10 cellular contexts compared by ENCODE assay signal in genomic region chr16:55510185-55510805, GRCh38. TPM values are rescaled to one million over a fixed set of nuclear protein-coding genes. Genes with fewer than 3 reads are reported as not detected.
A peak's percentile ranks its signal among the peaks of the same experiment; 100 is the strongest.
DNase-seq lines count a peak whose midpoint lies in the region; ATAC-seq, FAIRE-seq and TF ChIP-seq lines count a peak whose summit lies in the region.
"Had no signal": no experiment of that assay in that cellular context is flagged by ENCODE, and none has a peak within 500 bp of the region (broad histone marks: within the 10 kb centered on the region; RNA-seq: fewer than 3 reads in every experiment).

No MANE protein-coding gene starts in this region.

- no peak overlapping the region for H3K18ac ChIP-seq in H9 (ENCODE audit: insufficient read length, low read depth, low read length)

- H3K36me3 Mint-ChIP-seq in H9 (ENCODE audit: insufficient read depth in 1 of 3, low read depth in 3 of 3): peaks cover 21 to 33% (median 25%) of the 10 kb centered on the region in 3 experiments

- H3K27me3 Mint-ChIP-seq in H9 (ENCODE audit: low read depth): peaks cover 9% of the 10 kb centered on the region

- H3K27me3 ChIP-seq in H9 (ENCODE audit: insufficient read depth, low read length): no peaks in the 10 kb centered on the region
- no peaks in the 10 kb centered on the region for H3K27me3 ChIP-seq in SJCRH30

- no peak overlapping the region for H4K5ac ChIP-seq in H9 (ENCODE audit: insufficient read length, low read depth, low read length)

- H2BK20ac ChIP-seq in H9 (ENCODE audit: low read depth, low read length, poor library complexity, severe bottlenecking): no peak overlapping the region

- H3K9ac ChIP-seq in H9 (ENCODE audit: extremely low read depth, insufficient read length, low read length): no peak overlapping the region

- no peak overlapping the region for H3K27ac ChIP-seq in H9 (ENCODE audit: insufficient read length, low read depth, low read length)
- H3K27ac ChIP-seq in SJCRH30: no peak overlapping the region

- H3K4me3 ChIP-seq in SJCRH30 (peak overlapping the region; percentile 62), fibroblast of the aortic adventitia (ENCODE audit: low read depth, low read length) (peak overlapping the region; percentile 70), skeletal muscle cell (ENCODE audit: low read depth, low read length) (peak overlapping the region; percentile 73)

- H3T11ph ChIP-seq in H9 (ENCODE audit: low read length): no peak overlapping the region

- no peak overlapping the region for H2BK15ac ChIP-seq in H9 (ENCODE audit: low read depth, low read length)

- intact Hi-C loops in left colon (cut with DNase I, micrococcal nuclease): no loop called here

- no peak overlapping the region for H3K14ac ChIP-seq in H9 (ENCODE audit: insufficient read depth, low read length)

- H3K27ac Mint-ChIP-seq in H9: no peak overlapping the region

- H3K23ac ChIP-seq in H9 (ENCODE audit: insufficient read length, low read depth, low read length): no peak overlapping the region

- no peak overlapping the region for H2BK5ac ChIP-seq in H9 (ENCODE audit: insufficient read length, low read length)

- H2BK120ac ChIP-seq in H9 (ENCODE audit: low read depth, low read length, poor library complexity, severe bottlenecking): no peak overlapping the region

- H3K23me2 ChIP-seq in H9 (ENCODE audit: insufficient read length, low read depth, low read length, poor library complexity, severe bottlenecking): peaks cover 10% of the 10 kb centered on the region

- H3K79me1 ChIP-seq in H9 (ENCODE audit: insufficient read depth, low read depth, low read length, poor library complexity, severe bottlenecking): no peaks in the 10 kb centered on the region

- no peak overlapping the region for H2AFZ ChIP-seq in H9 (ENCODE audit: low read length)

- peaks cover 14 to 20% of the 10 kb centered on the region in 2 experiments for H3K4me1 Mint-ChIP-seq in H9

- no peaks in the 10 kb centered on the region for H4K20me1 ChIP-seq in H9 (ENCODE audit: control insufficient read depth, insufficient read depth, insufficient read length)

- H3K4me1 ChIP-seq in H9 (ENCODE audit: insufficient read depth, low read length): peaks cover 3% of the 10 kb centered on the region; the same call in 1 of the 2 replicates
- no peaks in the 10 kb centered on the region for H3K4me1 ChIP-seq in SJCRH30

- peak overlapping the region; percentile 86 for H3K4me2 ChIP-seq in H9 (ENCODE audit: insufficient read depth, insufficient read length, low read length)

- no peak overlapping the region for H4K91ac ChIP-seq in H9 (ENCODE audit: insufficient read length, low read depth, low read length)

- H3K4ac ChIP-seq in H9 (ENCODE audit: low read depth, low read length): no peak overlapping the region

- H3K9me3 ChIP-seq in H9 (ENCODE audit: control insufficient read depth, low read depth, low read length) (no peaks in the 10 kb centered on the region), SJCRH30 (replicated peaks) (peaks cover 14% of the 10 kb centered on the region)

- peaks cover 29% of the 10 kb centered on the region in 2 experiments for H3K9me3 Mint-ChIP-seq in H9

- TF ChIP-seq CTCF in H9 (conservative IDR thresholded peaks at IDR 0.05): no peak
- no peak for TF ChIP-seq CTCF in fibroblast of the aortic adventitia (IDR thresholded peaks at IDR 0.05; ENCODE audit: insufficient read depth, low read length)

- no peaks in the 10 kb centered on the region for H3K79me2 ChIP-seq in H9 (ENCODE audit: insufficient read depth, low read length)

- DNase-seq in H9 (no peak), SJCRH30 (no peak), fibroblast of the aortic adventitia (ENCODE audit: low read depth) (no peak), skeletal muscle cell (ENCODE audit: low read depth) (no peak), left colon (no peak), RCC 7860 (ENCODE audit: low spot score) (no peak), SHP77 (lab: John Stamatoyannopoulos, UW) (no peak)
- DNase-seq: activated CD8-positive, alpha-beta memory T cell treated with anti-CD3 and anti-CD28 coated beads, Interleukin-2, amount 50 U/mL, for 4 hours; NCI-H526 treated with DMSO at 0.1 percent for 48 hours had no signal

- H3K4me3 Mint-ChIP-seq in H9: peak overlapping the region; percentile 82 to 84

- no peak for ATAC-seq in HG03432 (IDR thresholded peaks at IDR 0.05; ENCODE audit: unreplicated experiment)
- no peak for ATAC-seq in left colon

- no peak overlapping the region for H2AK5ac ChIP-seq in H9 (ENCODE audit: insufficient read length, low read length)

- H3K56ac ChIP-seq in H9 (ENCODE audit: insufficient read length, low read depth, low read length): no peak overlapping the region

- H3K36me3 ChIP-seq in SJCRH30: peaks cover 29% of the 10 kb centered on the region

- no peak for FAIRE-seq in RCC 7860 (lab: Jason Lieb, UNC)

- H2BK12ac ChIP-seq in H9 (ENCODE audit: insufficient read length, low read depth, low read length): no peak overlapping the region

- H4K8ac ChIP-seq in H9 (replicated peaks; ENCODE audit: insufficient read length, low read depth, low read length): no peak overlapping the region

- WGBS in H9 (ENCODE audit: extremely low coverage, insufficient read length, low lambda C conversion rate): no CpG with 5 or more reads among the region's 4 CpGs

RNA-seq across cellular contexts. Expression of gene LPCAT2, which starts 1.4 kb away (rescaled TPM):
- total RNA-seq in H9 (2021): 2.5 and 2.8 TPM in 2 replicates
- 16.1 and 16.8 TPM in 2 replicates for total RNA-seq in SJCRH30 (2014; rRNA removed; shearing (Covaris generic))
- 34.1 and 35.6 TPM in 2 replicates for total RNA-seq in fibroblast of the aortic adventitia (ENCODE audit: low replicate concordance)
- total RNA-seq in left colon: 10 to 100 TPM; 14.0 to 17.9 TPM

RNA-seq across cellular contexts. Expression of gene MMP2, which starts 31.3 kb away (rescaled TPM):
- total RNA-seq in H9 (2021) (22.4 and 23.1 TPM in 2 replicates), fibroblast of the aortic adventitia (ENCODE audit: low replicate concordance) (1,244 and 1,884 TPM in 2 replicates), left colon (100 to 1,000 TPM in 1 of 2 donors, 10 to 100 TPM in 1; 57.5 to 136 TPM)
- 142 and 145 TPM in 2 replicates for total RNA-seq in SJCRH30 (2014; rRNA removed; shearing (Covaris generic))

RNA-seq across cellular contexts. Expression of gene CAPNS2, which starts 56.2 kb away (rescaled TPM):
- 0.29 TPM in 1 of 2 replicates, not detected in the other for total RNA-seq in H9 (2021)
- 0.13 TPM in 1 of 2 replicates, not detected in the other for total RNA-seq in SJCRH30 (2014; rRNA removed; shearing (Covaris generic))
- 1.7 and 2.8 TPM in 2 replicates for total RNA-seq in fibroblast of the aortic adventitia (ENCODE audit: low replicate concordance)
- total RNA-seq in left colon: under 1 TPM; 0.40 to 0.70 TPM
